Comparison of ENCODE assay signal across 1 cellular context in the genomic region with DNA sequence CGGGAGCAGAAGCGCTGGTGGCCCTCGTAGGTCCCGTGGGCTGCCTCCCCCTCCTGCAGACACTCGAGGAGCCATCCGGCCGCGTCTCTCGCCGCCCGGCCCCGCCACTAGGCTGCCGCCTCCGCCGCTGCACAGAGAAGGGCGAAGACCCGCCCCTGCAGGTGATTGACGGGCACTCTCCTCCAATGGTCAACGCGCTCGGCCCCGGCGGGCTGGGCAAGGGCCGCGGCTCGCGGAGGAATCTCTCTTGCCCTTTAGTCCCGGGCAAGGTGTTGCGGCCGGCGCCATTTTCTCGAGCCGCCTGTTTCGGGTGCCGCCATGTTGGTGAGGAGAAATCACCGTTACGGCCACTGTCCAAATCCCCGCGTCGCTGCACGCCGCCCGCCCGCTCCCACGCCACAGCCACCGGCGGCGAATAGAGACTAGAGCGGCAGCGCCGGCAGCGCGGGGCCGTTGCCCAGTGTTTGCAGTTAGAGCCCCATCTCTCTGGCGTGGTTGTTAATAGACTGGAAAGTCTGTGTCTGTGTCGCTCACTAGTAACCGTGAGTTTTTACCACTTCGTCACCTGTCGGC.
TF ChIP-seq lines count a peak whose summit lies in the region.

A gene with protein sequence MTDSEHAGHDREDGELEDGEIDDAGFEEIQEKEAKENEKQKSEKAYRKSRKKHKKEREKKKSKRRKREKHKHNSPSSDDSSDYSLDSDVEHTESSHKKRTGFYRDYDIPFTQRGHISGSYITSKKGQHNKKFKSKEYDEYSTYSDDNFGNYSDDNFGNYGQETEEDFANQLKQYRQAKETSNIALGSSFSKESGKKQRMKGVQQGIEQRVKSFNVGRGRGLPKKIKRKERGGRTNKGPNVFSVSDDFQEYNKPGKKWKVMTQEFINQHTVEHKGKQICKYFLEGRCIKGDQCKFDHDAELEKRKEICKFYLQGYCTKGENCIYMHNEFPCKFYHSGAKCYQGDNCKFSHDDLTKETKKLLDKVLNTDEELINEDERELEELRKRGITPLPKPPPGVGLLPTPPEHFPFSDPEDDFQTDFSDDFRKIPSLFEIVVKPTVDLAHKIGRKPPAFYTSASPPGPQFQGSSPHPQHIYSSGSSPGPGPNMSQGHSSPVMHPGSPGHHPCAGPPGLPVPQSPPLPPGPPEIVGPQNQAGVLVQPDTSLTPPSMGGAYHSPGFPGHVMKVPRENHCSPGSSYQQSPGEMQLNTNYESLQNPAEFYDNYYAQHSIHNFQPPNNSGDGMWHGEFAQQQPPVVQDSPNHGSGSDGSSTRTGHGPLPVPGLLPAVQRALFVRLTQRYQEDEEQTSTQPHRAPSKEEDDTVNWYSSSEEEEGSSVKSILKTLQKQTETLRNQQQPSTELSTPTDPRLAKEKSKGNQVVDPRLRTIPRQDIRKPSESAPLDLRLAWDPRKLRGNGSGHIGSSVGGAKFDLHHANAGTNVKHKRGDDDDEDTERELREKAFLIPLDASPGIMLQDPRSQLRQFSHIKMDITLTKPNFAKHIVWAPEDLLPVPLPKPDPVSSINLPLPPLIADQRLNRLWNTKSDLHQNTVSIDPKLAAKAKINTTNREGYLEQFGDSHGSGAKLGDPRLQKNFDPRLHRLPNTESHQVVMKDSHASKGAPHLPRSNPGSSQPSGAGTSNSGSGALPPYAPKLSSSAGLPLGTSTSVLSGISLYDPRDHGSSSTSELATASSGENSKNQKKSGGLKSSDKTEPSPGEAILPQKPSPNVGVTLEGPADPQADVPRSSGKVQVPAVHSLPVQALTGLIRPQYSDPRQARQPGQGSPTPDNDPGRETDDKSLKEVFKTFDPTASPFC (plus strand): TSS at position 284 of the 573 bp plus-strand sequence. CDS start 398 bp downstream, outside the sequence.

TF ChIP-seq in K562, 482 proteins besides CTCF, POLR2A, EP300 and RAD21 (continued from another document and continues in another):
- TF ChIP-seq, protein P1, sequence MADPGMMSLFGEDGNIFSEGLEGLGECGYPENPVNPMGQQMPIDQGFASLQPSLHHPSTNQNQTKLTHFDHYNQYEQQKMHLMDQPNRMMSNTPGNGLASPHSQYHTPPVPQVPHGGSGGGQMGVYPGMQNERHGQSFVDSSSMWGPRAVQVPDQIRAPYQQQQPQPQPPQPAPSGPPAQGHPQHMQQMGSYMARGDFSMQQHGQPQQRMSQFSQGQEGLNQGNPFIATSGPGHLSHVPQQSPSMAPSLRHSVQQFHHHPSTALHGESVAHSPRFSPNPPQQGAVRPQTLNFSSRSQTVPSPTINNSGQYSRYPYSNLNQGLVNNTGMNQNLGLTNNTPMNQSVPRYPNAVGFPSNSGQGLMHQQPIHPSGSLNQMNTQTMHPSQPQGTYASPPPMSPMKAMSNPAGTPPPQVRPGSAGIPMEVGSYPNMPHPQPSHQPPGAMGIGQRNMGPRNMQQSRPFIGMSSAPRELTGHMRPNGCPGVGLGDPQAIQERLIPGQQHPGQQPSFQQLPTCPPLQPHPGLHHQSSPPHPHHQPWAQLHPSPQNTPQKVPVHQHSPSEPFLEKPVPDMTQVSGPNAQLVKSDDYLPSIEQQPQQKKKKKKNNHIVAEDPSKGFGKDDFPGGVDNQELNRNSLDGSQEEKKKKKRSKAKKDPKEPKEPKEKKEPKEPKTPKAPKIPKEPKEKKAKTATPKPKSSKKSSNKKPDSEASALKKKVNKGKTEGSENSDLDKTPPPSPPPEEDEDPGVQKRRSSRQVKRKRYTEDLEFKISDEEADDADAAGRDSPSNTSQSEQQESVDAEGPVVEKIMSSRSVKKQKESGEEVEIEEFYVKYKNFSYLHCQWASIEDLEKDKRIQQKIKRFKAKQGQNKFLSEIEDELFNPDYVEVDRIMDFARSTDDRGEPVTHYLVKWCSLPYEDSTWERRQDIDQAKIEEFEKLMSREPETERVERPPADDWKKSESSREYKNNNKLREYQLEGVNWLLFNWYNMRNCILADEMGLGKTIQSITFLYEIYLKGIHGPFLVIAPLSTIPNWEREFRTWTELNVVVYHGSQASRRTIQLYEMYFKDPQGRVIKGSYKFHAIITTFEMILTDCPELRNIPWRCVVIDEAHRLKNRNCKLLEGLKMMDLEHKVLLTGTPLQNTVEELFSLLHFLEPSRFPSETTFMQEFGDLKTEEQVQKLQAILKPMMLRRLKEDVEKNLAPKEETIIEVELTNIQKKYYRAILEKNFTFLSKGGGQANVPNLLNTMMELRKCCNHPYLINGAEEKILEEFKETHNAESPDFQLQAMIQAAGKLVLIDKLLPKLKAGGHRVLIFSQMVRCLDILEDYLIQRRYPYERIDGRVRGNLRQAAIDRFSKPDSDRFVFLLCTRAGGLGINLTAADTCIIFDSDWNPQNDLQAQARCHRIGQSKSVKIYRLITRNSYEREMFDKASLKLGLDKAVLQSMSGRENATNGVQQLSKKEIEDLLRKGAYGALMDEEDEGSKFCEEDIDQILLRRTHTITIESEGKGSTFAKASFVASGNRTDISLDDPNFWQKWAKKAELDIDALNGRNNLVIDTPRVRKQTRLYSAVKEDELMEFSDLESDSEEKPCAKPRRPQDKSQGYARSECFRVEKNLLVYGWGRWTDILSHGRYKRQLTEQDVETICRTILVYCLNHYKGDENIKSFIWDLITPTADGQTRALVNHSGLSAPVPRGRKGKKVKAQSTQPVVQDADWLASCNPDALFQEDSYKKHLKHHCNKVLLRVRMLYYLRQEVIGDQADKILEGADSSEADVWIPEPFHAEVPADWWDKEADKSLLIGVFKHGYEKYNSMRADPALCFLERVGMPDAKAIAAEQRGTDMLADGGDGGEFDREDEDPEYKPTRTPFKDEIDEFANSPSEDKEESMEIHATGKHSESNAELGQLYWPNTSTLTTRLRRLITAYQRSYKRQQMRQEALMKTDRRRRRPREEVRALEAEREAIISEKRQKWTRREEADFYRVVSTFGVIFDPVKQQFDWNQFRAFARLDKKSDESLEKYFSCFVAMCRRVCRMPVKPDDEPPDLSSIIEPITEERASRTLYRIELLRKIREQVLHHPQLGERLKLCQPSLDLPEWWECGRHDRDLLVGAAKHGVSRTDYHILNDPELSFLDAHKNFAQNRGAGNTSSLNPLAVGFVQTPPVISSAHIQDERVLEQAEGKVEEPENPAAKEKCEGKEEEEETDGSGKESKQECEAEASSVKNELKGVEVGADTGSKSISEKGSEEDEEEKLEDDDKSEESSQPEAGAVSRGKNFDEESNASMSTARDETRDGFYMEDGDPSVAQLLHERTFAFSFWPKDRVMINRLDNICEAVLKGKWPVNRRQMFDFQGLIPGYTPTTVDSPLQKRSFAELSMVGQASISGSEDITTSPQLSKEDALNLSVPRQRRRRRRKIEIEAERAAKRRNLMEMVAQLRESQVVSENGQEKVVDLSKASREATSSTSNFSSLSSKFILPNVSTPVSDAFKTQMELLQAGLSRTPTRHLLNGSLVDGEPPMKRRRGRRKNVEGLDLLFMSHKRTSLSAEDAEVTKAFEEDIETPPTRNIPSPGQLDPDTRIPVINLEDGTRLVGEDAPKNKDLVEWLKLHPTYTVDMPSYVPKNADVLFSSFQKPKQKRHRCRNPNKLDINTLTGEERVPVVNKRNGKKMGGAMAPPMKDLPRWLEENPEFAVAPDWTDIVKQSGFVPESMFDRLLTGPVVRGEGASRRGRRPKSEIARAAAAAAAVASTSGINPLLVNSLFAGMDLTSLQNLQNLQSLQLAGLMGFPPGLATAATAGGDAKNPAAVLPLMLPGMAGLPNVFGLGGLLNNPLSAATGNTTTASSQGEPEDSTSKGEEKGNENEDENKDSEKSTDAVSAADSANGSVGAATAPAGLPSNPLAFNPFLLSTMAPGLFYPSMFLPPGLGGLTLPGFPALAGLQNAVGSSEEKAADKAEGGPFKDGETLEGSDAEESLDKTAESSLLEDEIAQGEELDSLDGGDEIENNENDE (IDR thresholded peaks at IDR 0.05; ENCODE audit: low read depth, low read length): no peak
- no peak for TF ChIP-seq CEBPB (tag; IDR thresholded peaks at IDR 0.05)
- peak; percentile 100 for TF ChIP-seq PCBP1 (IDR thresholded peaks at IDR 0.05; ENCODE audit: low read depth, low read length, poor library complexity, severe bottlenecking)
- no peak for TF ChIP-seq EWSR1 (IDR thresholded peaks at IDR 0.05; ENCODE audit: borderline replicate concordance, low read depth, partially characterized antibody)
- TF ChIP-seq NR2F6 (CRISPR knock-in tag; IDR thresholded peaks at IDR 0.05): no peak
- no peak for TF ChIP-seq MAFK (IDR thresholded peaks at IDR 0.05; ENCODE audit: low read length)
- TF ChIP-seq, protein P2, sequence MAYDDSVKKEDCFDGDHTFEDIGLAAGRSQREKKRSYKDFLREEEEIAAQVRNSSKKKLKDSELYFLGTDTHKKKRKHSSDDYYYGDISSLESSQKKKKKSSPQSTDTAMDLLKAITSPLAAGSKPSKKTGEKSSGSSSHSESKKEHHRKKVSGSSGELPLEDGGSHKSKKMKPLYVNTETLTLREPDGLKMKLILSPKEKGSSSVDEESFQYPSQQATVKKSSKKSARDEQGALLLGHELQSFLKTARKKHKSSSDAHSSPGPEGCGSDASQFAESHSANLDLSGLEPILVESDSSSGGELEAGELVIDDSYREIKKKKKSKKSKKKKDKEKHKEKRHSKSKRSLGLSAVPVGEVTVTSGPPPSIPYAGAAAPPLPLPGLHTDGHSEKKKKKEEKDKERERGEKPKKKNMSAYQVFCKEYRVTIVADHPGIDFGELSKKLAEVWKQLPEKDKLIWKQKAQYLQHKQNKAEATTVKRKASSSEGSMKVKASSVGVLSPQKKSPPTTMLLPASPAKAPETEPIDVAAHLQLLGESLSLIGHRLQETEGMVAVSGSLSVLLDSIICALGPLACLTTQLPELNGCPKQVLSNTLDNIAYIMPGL (CRISPR knock-in tag; IDR thresholded peaks at IDR 0.05): peak; percentile 66; the same call in 1 of the 2 replicates
- peak; percentile 87 for TF ChIP-seq ATF7 (IDR thresholded peaks at IDR 0.05)
- TF ChIP-seq, protein P3, sequence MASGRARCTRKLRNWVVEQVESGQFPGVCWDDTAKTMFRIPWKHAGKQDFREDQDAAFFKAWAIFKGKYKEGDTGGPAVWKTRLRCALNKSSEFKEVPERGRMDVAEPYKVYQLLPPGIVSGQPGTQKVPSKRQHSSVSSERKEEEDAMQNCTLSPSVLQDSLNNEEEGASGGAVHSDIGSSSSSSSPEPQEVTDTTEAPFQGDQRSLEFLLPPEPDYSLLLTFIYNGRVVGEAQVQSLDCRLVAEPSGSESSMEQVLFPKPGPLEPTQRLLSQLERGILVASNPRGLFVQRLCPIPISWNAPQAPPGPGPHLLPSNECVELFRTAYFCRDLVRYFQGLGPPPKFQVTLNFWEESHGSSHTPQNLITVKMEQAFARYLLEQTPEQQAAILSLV (tag; IDR thresholded peaks at IDR 0.05): no peak
- TF ChIP-seq GABPB2 (CRISPR knock-in tag; conservative IDR thresholded peaks at IDR 0.05): no peak
- TF ChIP-seq ESRRA (IDR thresholded peaks at IDR 0.05; ENCODE audit: borderline replicate concordance, low read depth): peak; percentile 90
- TF ChIP-seq, protein P4, sequence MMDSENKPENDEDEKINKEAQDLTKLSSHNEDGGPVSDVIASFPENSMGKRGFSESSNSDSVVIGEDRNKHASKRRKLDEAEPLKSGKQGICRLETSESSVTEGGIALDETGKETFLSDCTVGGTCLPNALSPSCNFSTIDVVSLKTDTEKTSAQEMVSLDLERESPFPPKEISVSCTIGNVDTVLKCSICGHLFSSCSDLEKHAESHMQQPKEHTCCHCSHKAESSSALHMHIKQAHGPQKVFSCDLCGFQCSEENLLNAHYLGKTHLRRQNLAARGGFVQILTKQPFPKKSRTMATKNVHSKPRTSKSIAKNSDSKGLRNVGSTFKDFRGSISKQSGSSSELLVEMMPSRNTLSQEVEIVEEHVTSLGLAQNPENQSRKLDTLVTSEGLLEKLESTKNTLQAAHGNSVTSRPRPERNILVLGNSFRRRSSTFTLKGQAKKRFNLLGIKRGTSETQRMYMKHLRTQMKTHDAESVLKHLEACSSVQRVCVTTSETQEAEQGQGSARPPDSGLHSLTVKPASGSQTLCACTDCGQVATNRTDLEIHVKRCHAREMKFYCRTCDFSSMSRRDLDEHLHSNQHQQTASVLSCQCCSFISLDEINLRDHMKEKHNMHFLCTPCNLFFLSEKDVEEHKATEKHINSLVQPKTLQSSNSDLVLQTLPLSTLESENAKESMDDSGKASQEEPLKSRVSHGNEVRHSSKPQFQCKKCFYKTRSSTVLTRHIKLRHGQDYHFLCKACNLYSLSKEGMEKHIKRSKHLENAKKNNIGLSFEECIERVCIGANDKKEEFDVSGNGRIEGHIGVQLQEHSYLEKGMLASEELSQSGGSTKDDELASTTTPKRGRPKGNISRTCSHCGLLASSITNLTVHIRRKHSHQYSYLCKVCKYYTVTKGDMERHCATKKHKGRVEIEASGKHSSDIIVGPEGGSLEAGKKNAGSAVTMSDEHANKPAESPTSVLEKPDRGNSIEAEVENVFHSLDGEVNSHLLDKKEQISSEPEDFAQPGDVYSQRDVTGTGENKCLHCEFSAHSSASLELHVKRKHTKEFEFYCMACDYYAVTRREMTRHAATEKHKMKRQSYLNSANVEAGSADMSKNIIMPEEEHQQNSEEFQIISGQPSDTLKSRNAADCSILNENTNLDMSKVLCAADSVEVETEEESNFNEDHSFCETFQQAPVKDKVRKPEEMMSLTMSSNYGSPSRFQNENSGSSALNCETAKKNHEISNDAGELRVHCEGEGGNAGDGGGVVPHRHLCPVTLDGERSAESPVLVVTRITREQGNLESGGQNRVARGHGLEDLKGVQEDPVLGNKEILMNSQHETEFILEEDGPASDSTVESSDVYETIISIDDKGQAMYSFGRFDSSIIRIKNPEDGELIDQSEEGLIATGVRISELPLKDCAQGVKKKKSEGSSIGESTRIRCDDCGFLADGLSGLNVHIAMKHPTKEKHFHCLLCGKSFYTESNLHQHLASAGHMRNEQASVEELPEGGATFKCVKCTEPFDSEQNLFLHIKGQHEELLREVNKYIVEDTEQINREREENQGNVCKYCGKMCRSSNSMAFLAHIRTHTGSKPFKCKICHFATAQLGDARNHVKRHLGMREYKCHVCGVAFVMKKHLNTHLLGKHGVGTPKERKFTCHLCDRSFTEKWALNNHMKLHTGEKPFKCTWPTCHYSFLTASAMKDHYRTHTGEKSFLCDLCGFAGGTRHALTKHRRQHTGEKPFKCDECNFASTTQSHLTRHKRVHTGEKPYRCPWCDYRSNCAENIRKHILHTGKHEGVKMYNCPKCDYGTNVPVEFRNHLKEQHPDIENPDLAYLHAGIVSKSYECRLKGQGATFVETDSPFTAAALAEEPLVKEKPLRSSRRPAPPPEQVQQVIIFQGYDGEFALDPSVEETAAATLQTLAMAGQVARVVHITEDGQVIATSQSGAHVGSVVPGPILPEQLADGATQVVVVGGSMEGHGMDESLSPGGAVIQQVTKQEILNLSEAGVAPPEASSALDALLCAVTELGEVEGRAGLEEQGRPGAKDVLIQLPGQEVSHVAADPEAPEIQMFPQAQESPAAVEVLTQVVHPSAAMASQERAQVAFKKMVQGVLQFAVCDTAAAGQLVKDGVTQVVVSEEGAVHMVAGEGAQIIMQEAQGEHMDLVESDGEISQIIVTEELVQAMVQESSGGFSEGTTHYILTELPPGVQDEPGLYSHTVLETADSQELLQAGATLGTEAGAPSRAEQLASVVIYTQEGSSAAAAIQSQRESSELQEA (IDR thresholded peaks at IDR 0.05; ENCODE audit: low read depth): no peak
- TF ChIP-seq, protein P5, sequence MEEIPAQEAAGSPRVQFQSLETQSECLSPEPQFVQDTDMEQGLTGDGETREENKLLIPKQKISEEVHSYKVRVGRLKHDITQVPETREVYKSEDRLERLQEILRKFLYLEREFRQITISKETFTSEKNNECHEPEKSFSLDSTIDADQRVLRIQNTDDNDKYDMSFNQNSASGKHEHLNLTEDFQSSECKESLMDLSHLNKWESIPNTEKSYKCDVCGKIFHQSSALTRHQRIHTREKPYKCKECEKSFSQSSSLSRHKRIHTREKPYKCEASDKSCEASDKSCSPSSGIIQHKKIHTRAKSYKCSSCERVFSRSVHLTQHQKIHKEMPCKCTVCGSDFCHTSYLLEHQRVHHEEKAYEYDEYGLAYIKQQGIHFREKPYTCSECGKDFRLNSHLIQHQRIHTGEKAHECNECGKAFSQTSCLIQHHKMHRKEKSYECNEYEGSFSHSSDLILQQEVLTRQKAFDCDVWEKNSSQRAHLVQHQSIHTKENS (CRISPR knock-in tag; IDR thresholded peaks at IDR 0.05): no peak
